17 cellular contexts compared by ENCODE assay signal in the genomic region with DNA sequence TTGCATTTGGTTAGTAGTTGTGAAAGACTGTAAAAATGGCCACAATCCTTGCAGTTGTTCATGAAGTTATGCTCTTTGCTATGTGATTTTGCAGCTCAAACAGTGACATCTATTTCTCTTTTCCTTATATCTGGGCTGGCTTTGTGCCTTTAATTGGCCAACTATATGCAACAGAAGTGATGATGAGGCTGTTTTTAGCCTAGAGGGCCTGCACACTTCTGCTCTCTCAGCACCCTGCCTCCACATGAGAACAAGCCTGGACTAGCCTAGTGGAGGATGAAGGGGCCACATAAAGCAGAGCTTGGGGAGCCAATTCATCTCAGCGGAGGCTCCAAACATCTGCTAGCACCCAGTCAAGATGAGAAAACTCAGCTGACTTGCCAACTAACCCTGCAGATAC.
A peak's percentile ranks its signal among the peaks of the same experiment; 100 is the strongest.
DNase-seq lines count a peak whose midpoint lies in the region; ATAC-seq, FAIRE-seq and TF ChIP-seq lines count a peak whose summit lies in the region.
"Had no signal": no experiment of that assay in that cellular context is flagged by ENCODE, and none has a peak within 500 bp of the region (broad histone marks: within the 10 kb centered on the region; RNA-seq: fewer than 3 reads in every experiment).

No MANE protein-coding gene starts in this region.

- POLR2A ChIA-PET in HepG2 (lab: Yijun Ruan, JAX), result no interaction called here

- in situ Hi-C loops in HepG2 (cut with HindIII; ENCODE audit: extremely low pct_ligation_motif_present, low pct_unique_long_range_greater_than_20kb), result no loop called here

- H3K4me2 ChIP-seq in HepG2 (ENCODE audit: low read depth, low read length), result no peak overlapping the region

- H3K4me3 ChIP-seq in HepG2 (replicated peaks in 1 of 3; ENCODE audit: insufficient read depth in 1 of 3, low read depth in 2 of 3, low read length in 3 of 3) (no peak overlapping the region), right lobe of liver (no peak overlapping the region), WERI-Rb-1 (ENCODE audit: low read depth, low read length) (no peak overlapping the region)
- H3K4me3 ChIP-seq: BLaER1 treated with 17β-estradiol and CSF1 and Interleukin-3, amounts not matched to agents 10 nM and 100 nM had no signal

- H3K9ac ChIP-seq in HepG2 (ENCODE audit: insufficient read depth, low read depth, low read length), result no peak overlapping the region
- H3K9ac ChIP-seq: BLaER1 treated with 17β-estradiol and CSF1 and Interleukin-3, amounts not matched to agents 10 nM and 100 nM had no signal

- no peaks in the 10 kb centered on the region for H3K36me3 ChIP-seq in HepG2 (replicated peaks in 1 of 2; ENCODE audit: control insufficient read depth in 1 of 2, insufficient read depth in 2 of 2, low read length in 2 of 2)
- no peaks in the 10 kb centered on the region for H3K36me3 ChIP-seq in right lobe of liver
- H3K36me3 ChIP-seq in WERI-Rb-1, result no peaks in the 10 kb centered on the region
- H3K36me3 ChIP-seq: BLaER1 treated with 17β-estradiol and CSF1 and Interleukin-3, amounts not matched to agents 10 nM and 100 nM had no signal

- BruUV-seq in HepG2 (replicated peaks; lab: Mats Ljungman, UMichigan), result no TSS peak

- TF ChIP-seq EP300 in HepG2 (IDR thresholded peaks at IDR 0.05; ENCODE audit: low read depth in 2 of 2, low read length in 2 of 2), result no peak
- no peak for TF ChIP-seq EP300 in HepG2 (CRISPR knock-in tag; IDR thresholded peaks at IDR 0.05; ENCODE audit: borderline replicate concordance)

- CTCF ChIA-PET in HepG2 (lab: Yijun Ruan, JAX; ENCODE audit: low intra/inter-chr PET ratio, low total read pairs), result no interaction called here

- intact Hi-C loops in HepG2 (cut with micrococcal nuclease; ENCODE audit: unreplicated experiment), result no loop called here
- intact Hi-C loops in right lobe of liver (cut with DNase I), result no loop called here

- H3K9me3 ChIP-seq in HepG2 (ENCODE audit: low read length) (no peaks in the 10 kb centered on the region), right lobe of liver (no peaks in the 10 kb centered on the region), WERI-Rb-1 (ENCODE audit: severe bottlenecking) (no peaks in the 10 kb centered on the region)

- FAIRE-seq in HepG2 (lab: Jason Lieb, UNC), result no peak
- FAIRE-seq: GM12891, H1, HTR-8/SVneo had no signal

- H3K4me1 Mint-ChIP-seq in progenitor cell of endocrine pancreas (ENCODE audit: low read depth), result no peaks in the 10 kb centered on the region
- H3K4me1 Mint-ChIP-seq: CD4-positive, CD25-positive, alpha-beta regulatory T cell had no signal

- H4K20me1 ChIP-seq in HepG2 (ENCODE audit: insufficient read depth, low read length), result no peaks in the 10 kb centered on the region
- H4K20me1 ChIP-seq: BLaER1 treated with 17β-estradiol and CSF1 and Interleukin-3, amounts not matched to agents 10 nM and 100 nM had no signal

- ATAC-seq in HepG2 (no peak), right lobe of liver (no peak), foreskin keratinocyte (peak; percentile 50)

- peaks cover 9% of the 10 kb centered on the region for H3K27me3 Mint-ChIP-seq in progenitor cell of endocrine pancreas
- H3K27me3 Mint-ChIP-seq: CD4-positive, CD25-positive, alpha-beta regulatory T cell had no signal

- no peaks in the 10 kb centered on the region for H3K4me1 ChIP-seq in HepG2 (ENCODE audit: insufficient read depth, low read length)
- peaks cover 0 to 4% (median 0%) of the 10 kb centered on the region in 4 donors for H3K4me1 ChIP-seq in right lobe of liver
- no peaks in the 10 kb centered on the region for H3K4me1 ChIP-seq in foreskin keratinocyte

- DNase-seq in DMS 273 (lab: John Stamatoyannopoulos, UW; ENCODE audit: unreplicated experiment), result peak; percentile 30
- no peak for DNase-seq in DMS 273 treated with DMSO at 0.1 percent for 48 hours (lab: John Stamatoyannopoulos, UW)
- DNase-seq in HepG2 (ENCODE audit: low spot score), result no peak
- no peak for DNase-seq in right lobe of liver
- DNase-seq in WERI-Rb-1, result peak; percentile 14
- peak; percentile 33 to 52 for DNase-seq in foreskin keratinocyte
- DNase-seq in progenitor cell of endocrine pancreas (ENCODE audit: low spot score, unreplicated experiment), result no peak
- no peak for DNase-seq in NCI-H1092 (lab: John Stamatoyannopoulos, UW)
- DNase-seq: CD4-positive, CD25-positive, alpha-beta regulatory T cell; DMS79; HCEC 1CT; HFFc6 had no signal

- H3K79me2 ChIP-seq in HepG2 (ENCODE audit: insufficient read depth, low read length), result no peaks in the 10 kb centered on the region

- H3K27ac ChIP-seq in HepG2 (ENCODE audit: extremely low read length, insufficient read depth, low read length), result no peak overlapping the region
- H3K27ac ChIP-seq in right lobe of liver, result no peak overlapping the region
- H3K27ac ChIP-seq in WERI-Rb-1, result no peak overlapping the region
- H3K27ac ChIP-seq in foreskin keratinocyte, result no peak overlapping the region
- H3K27ac ChIP-seq: 22Rv1; BLaER1 treated with 17β-estradiol and CSF1 and Interleukin-3, amounts not matched to agents 10 nM and 100 nM had no signal

- no peaks in the 10 kb centered on the region for H3K36me3 Mint-ChIP-seq in progenitor cell of endocrine pancreas (ENCODE audit: insufficient read depth)
- H3K36me3 Mint-ChIP-seq: CD4-positive, CD25-positive, alpha-beta regulatory T cell had no signal

- TF ChIP-seq CTCF in HepG2 (CRISPR knock-in tag; IDR thresholded peaks at IDR 0.05) (no peak), right lobe of liver (IDR thresholded peaks at IDR 0.05) (no peak), WERI-Rb-1 (IDR thresholded peaks at IDR 0.05; ENCODE audit: low read depth, low read length) (no peak), foreskin keratinocyte (conservative IDR thresholded peaks at IDR 0.05) (no peak), progenitor cell of endocrine pancreas (IDR thresholded peaks at IDR 0.05; ENCODE audit: unreplicated experiment) (no peak)

- no peak overlapping the region for H2AFZ ChIP-seq in HepG2 (ENCODE audit: low read length)

- TF ChIP-seq POLR2A in HepG2 (IDR thresholded peaks at IDR 0.05; ENCODE audit: insufficient read depth in 1 of 2, low read depth in 2 of 2, low read length in 2 of 2) (no peak), right lobe of liver (IDR thresholded peaks at IDR 0.05) (no peak)

- WGBS in HepG2 (ENCODE audit: low lambda C conversion rate), result 67% methylated on average over 1 of the region's 1 CpG
- 100% methylated on average over 1 of the region's 1 CpG for WGBS in right lobe of liver (ENCODE audit: insufficient coverage, low coverage, low lambda C conversion rate, missing lambda C conversion rate)

- no peaks in the 10 kb centered on the region for H3K27me3 ChIP-seq in HepG2 (ENCODE audit: control insufficient read depth in 1 of 2, insufficient read depth in 2 of 2, low read length in 2 of 2)
- no peaks in the 10 kb centered on the region for H3K27me3 ChIP-seq in right lobe of liver
- no peaks in the 10 kb centered on the region for H3K27me3 ChIP-seq in WERI-Rb-1 (ENCODE audit: insufficient read depth, low read depth, severe bottlenecking)
- no peaks in the 10 kb centered on the region for H3K27me3 ChIP-seq in foreskin keratinocyte
- H3K27me3 ChIP-seq: BLaER1 treated with 17β-estradiol and CSF1 and Interleukin-3, amounts not matched to agents 10 nM and 100 nM had no signal

- no peaks in the 10 kb centered on the region for H3K9me3 Mint-ChIP-seq in progenitor cell of endocrine pancreas (ENCODE audit: low read depth)
- H3K9me3 Mint-ChIP-seq: HFFc6 had no signal

- no peak overlapping the region for H3K4me3 Mint-ChIP-seq in progenitor cell of endocrine pancreas (ENCODE audit: low read depth)
- H3K4me3 Mint-ChIP-seq: CD4-positive, CD25-positive, alpha-beta regulatory T cell; HFFc6 had no signal

- no peak for TF ChIP-seq RAD21 in HepG2 (CRISPR knock-in tag; IDR thresholded peaks at IDR 0.05)

- H3K27ac Mint-ChIP-seq in progenitor cell of endocrine pancreas, result no peak overlapping the region
- H3K27ac Mint-ChIP-seq: CD4-positive, CD25-positive, alpha-beta regulatory T cell; HFFc6 had no signal

TF ChIP-seq in HepG2, 621 proteins besides CTCF, POLR2A, EP300 and RAD21:
- TF ChIP-seq MAFF (IDR thresholded peaks at IDR 0.05; ENCODE audit: low read depth, low read length) (peak; percentile 22; the same call in 1 of the 2 replicates), ZNF552 (CRISPR knock-in tag; IDR thresholded peaks at IDR 0.05; ENCODE audit: borderline replicate concordance) (no peak), MAFK (conservative IDR thresholded peaks at IDR 0.05 in 1 of 2, IDR thresholded peaks at IDR 0.05 in 1 of 2; ENCODE audit: low read length in 2 of 2) (peak; percentile 14 to 53; a peak in 2 of 4 replicates)

Comparison
In these comparisons a context has a peak if more than half of its experiments do, and no peak if none do; other contexts are left out.
1. DNase-seq: peak in DMS 273 (single experiment), WERI-Rb-1 (single experiment) and foreskin keratinocyte (2 of 2); none in DMS 273 treated with DMSO at 0.1 percent for 48 hours (single experiment), HepG2 (single experiment), right lobe of liver (0 of 3), progenitor cell of endocrine pancreas (single experiment) and NCI-H1092 (single experiment).